8 cellular contexts compared by ENCODE assay signal in the genomic region with DNA sequence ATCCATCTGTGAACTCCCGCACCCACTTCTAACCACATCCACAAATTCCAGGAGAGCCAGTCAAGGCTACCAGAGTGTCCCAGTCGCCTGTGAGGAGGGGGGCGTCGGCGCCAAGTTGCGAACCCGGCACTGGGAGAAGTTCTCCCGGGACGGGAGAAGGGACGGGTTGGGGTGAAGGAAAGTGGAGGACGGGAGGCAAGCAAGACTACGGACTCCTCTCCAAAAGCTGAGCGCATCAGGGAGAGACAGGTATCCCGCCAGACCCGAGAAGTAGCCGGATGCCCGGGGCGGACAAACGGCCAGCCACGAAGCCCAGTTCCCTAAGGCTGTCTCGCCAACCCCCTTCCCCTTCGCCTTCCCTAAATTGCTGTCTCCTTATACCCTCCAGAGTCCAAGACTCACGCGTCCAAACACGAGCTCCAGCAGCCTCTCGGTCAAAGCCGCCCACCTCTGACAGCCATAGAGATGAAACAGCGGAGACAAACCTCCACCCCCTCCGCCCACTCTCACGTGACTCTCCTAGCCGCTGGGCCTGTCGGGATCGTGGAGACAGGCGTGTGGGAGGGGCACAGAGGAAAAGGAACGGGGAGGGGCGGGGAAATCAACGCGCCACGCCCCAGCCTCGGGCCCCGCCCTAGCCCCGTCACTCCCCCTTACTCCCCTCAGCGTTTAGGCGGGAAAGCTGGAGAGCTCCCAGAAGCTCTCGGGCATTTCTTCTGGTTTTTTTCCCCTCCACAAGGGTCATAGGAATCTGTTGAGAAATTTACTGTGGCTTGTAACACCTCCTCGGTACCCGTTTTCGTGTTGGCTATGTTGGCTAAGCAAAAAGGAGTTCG. TPM values are rescaled to one million over a fixed set of nuclear protein-coding genes. Genes with fewer than 3 reads are reported as not detected.
DNase-seq lines count a peak whose midpoint lies in the region; ATAC-seq and TF ChIP-seq lines count a peak whose summit lies in the region.

A gene with protein sequence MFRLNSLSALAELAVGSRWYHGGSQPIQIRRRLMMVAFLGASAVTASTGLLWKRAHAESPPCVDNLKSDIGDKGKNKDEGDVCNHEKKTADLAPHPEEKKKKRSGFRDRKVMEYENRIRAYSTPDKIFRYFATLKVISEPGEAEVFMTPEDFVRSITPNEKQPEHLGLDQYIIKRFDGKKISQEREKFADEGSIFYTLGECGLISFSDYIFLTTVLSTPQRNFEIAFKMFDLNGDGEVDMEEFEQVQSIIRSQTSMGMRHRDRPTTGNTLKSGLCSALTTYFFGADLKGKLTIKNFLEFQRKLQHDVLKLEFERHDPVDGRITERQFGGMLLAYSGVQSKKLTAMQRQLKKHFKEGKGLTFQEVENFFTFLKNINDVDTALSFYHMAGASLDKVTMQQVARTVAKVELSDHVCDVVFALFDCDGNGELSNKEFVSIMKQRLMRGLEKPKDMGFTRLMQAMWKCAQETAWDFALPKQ (minus strand): TSS at position 472 of the 836 bp plus-strand sequence. CDS start 59,286 bp downstream, outside the sequence.

- peaks cover 10% of the 10 kb centered on the region for H3K4me1 Mint-ChIP-seq in T-helper 2 cell treated with Interferon-gamma antibody and Interleukin-4, amounts not matched to agents 5 μg/mL and 100 μg/mL, for 36 hours (ENCODE audit: low read depth)

- ATAC-seq in GM18499 (IDR thresholded peaks at IDR 0.05; ENCODE audit: insufficient read depth, unreplicated experiment) (peak; percentile 88), HG02943 (IDR thresholded peaks at IDR 0.05; ENCODE audit: low read depth, unreplicated experiment) (peak; percentile 95), right cardiac atrium (peak; percentile 100)

- H3K27me3 ChIP-seq in ascending aorta, result no peaks in the 10 kb centered on the region
- no peaks in the 10 kb centered on the region for H3K27me3 ChIP-seq in right cardiac atrium (ENCODE audit: control insufficient read depth, insufficient read depth)
- no peaks in the 10 kb centered on the region for H3K27me3 ChIP-seq in vagina

- H3K4me1 ChIP-seq in ascending aorta (peaks cover 3 to 8% of the 10 kb centered on the region in 2 donors), right cardiac atrium (ENCODE audit: control insufficient read depth, insufficient read depth, low read length) (no peaks in the 10 kb centered on the region), vagina (peaks cover 21% of the 10 kb centered on the region)

- H3K27ac ChIP-seq in ascending aorta, result peak within 1 kb of the TSS; percentile 82 to 91
- peak within 1 kb of the TSS; percentile 77 for H3K27ac ChIP-seq in right cardiac atrium (ENCODE audit: low read length)
- H3K27ac ChIP-seq in vagina, result peak within 1 kb of the TSS; percentile 84

- under 1% methylated on average over 49 of the region's 49 CpGs for WGBS in right cardiac atrium

- DNase-seq in NCI-H1930 (lab: John Stamatoyannopoulos, UW) (peak; percentile 82 to 88), ascending aorta (ENCODE audit: low spot score in 2 of 2) (peak; percentile 91 to 98), right cardiac atrium (peak; percentile 96 to 98 (median 97)), putamen (ENCODE audit: low spot score) (peak; percentile 97), vagina (ENCODE audit: extremely low spot score in 2 of 2) (peak; percentile 96 to 97)
- peak; percentile 93 for DNase-seq in T-helper 2 cell treated with Interferon-gamma antibody and Interleukin-4, amounts not matched to agents 5 μg/mL and 100 μg/mL, for 36 hours (ENCODE audit: low spot score)

- no peaks in the 10 kb centered on the region for H3K36me3 ChIP-seq in ascending aorta
- no peaks in the 10 kb centered on the region for H3K36me3 ChIP-seq in vagina

- H3K36me3 Mint-ChIP-seq in T-helper 2 cell treated with Interferon-gamma antibody and Interleukin-4, amounts not matched to agents 5 μg/mL and 100 μg/mL, for 36 hours (ENCODE audit: low read depth), result peaks cover 2% of the 10 kb centered on the region

- TF ChIP-seq CTCF in ascending aorta (IDR thresholded peaks at IDR 0.05), result no peak
- peak in 1 of 3 experiments; percentile 9 for TF ChIP-seq CTCF in vagina (IDR thresholded peaks at IDR 0.05)

- H3K4me3 ChIP-seq in ascending aorta (peak within 1 kb of the TSS; percentile 79 to 95), right cardiac atrium (ENCODE audit: low read length) (peak within 1 kb of the TSS; percentile 72), vagina (peak within 1 kb of the TSS; percentile 53 to 74)

- H3K9me3 ChIP-seq in ascending aorta (no peaks in the 10 kb centered on the region), right cardiac atrium (ENCODE audit: control insufficient read depth, low read length) (no peaks in the 10 kb centered on the region), vagina (no peaks in the 10 kb centered on the region)

- H3K9me3 Mint-ChIP-seq in T-helper 2 cell treated with Interferon-gamma antibody and Interleukin-4, amounts not matched to agents 5 μg/mL and 100 μg/mL, for 36 hours, result no peaks in the 10 kb centered on the region

- peak in 1 of 2 donors; percentile 82 for TF ChIP-seq POLR2A in vagina (IDR thresholded peaks at IDR 0.05)

- H3K4me3 Mint-ChIP-seq in T-helper 2 cell treated with Interferon-gamma antibody and Interleukin-4, amounts not matched to agents 5 μg/mL and 100 μg/mL, for 36 hours, result peak within 1 kb of the TSS; percentile 100

- intact Hi-C loops in ascending aorta (cut with DNase I), result loop anchor here (1.0 to 5.0 kb wide), 3 partner anchors 64 to 262 kb away; no protein-coding TSS in a partner anchor
- intact Hi-C loops in right cardiac atrium (cut with DNase I), result no loop called here
- intact Hi-C loops in vagina (cut with DNase I), result no loop called here

- H3K27me3 Mint-ChIP-seq in T-helper 2 cell treated with Interferon-gamma antibody and Interleukin-4, amounts not matched to agents 5 μg/mL and 100 μg/mL, for 36 hours (ENCODE audit: low read depth), result no peaks in the 10 kb centered on the region

- H3K27ac Mint-ChIP-seq in T-helper 2 cell treated with Interferon-gamma antibody and Interleukin-4, amounts not matched to agents 5 μg/mL and 100 μg/mL, for 36 hours, result peak within 1 kb of the TSS; percentile 98

RNA-seq across cellular contexts. Expression of the gene that starts here (rescaled TPM):
- 18.9 TPM for total RNA-seq in ascending aorta
- total RNA-seq in right cardiac atrium, result 10 to 100 TPM; 41.3 to 51.2 (median 44.4) TPM
- 35.3 TPM for polyA plus RNA-seq in right cardiac atrium
- 29.2 TPM for total RNA-seq in vagina

Comparison
In these comparisons a context has a peak if more than half of its experiments do, and no peak if none do; other contexts are left out.
1. Peak in every context shown above with its lines: DNase-seq, ATAC-seq, H3K4me3 ChIP-seq and H3K27ac ChIP-seq.